In genomic region chr5:91379602-91380490, GRCh38 we compare ENCODE assay signal across 8 cellular contexts. TPM values are rescaled to one million over a fixed set of nuclear protein-coding genes. Genes with fewer than 3 reads are reported as not detected.
DNase-seq lines count a peak whose midpoint lies in the region; ATAC-seq and TF ChIP-seq lines count a peak whose summit lies in the region.

No MANE protein-coding gene starts in this region.

- no peaks in the 10 kb centered on the region for H3K9me3 Mint-ChIP-seq in dendritic cell treated with granulocyte-macrophage colony-stimulating factor and Interleukin-4, amounts not matched to agents 40 ng/mL and 50 ng/mL, for 4 days

- TF ChIP-seq RAD21 in liver (IDR thresholded peaks at IDR 0.05) = peak in 1 of 2 donors; percentile 40

- ATAC-seq in GM19372 (IDR thresholded peaks at IDR 0.05; ENCODE audit: low read depth, unreplicated experiment) (peak; percentile 58), HG03521 (IDR thresholded peaks at IDR 0.05; ENCODE audit: unreplicated experiment) (peak; percentile 48)

- H3K27me3 Mint-ChIP-seq in dendritic cell treated with granulocyte-macrophage colony-stimulating factor and Interleukin-4, amounts not matched to agents 40 ng/mL and 50 ng/mL, for 4 days = no peaks in the 10 kb centered on the region

- peaks cover 11 to 33% (median 15%) of the 10 kb centered on the region in 10 experiments; a peak in 19 of 20 replicates for H3K4me1 ChIP-seq in BLaER1 treated with 17β-estradiol and CSF1 and Interleukin-3, amounts not matched to agents 10 nM and 100 nM
- peaks cover 0 to 14% (median 7%) of the 10 kb centered on the region in 4 donors for H3K4me1 ChIP-seq in liver (ENCODE audit: control insufficient read depth in 4 of 4, insufficient read depth in 4 of 4, low read length in 3 of 4)

- intact Hi-C loops in dendritic cell treated with granulocyte-macrophage colony-stimulating factor and Interleukin-4, amounts not matched to agents 40 ng/mL and 50 ng/mL, for 4 days (cut with micrococcal nuclease) = loop anchor here (2.0 to 10.0 kb wide), 5 partner anchors 65 to 445 kb away; no protein-coding TSS in a partner anchor

- WGBS in liver = under 1% methylated on average over 73 of the region's 73 CpGs

- H3K4me2 ChIP-seq in BLaER1 treated with 17β-estradiol and CSF1 and Interleukin-3, amounts not matched to agents 10 nM and 100 nM = peak overlapping the region; percentile 72 to 96 (median 80)

- H4K20me1 ChIP-seq in BLaER1 treated with 17β-estradiol and CSF1 and Interleukin-3, amounts not matched to agents 10 nM and 100 nM = peaks cover 0 to 15% (median 0%) of the 10 kb centered on the region in 11 experiments; a peak in 4 of 22 replicates

- peak overlapping the region; percentile 71 to 85 (median 76) for H3K4me3 ChIP-seq in BLaER1 treated with 17β-estradiol and CSF1 and Interleukin-3, amounts not matched to agents 10 nM and 100 nM
- H3K4me3 ChIP-seq in liver (ENCODE audit: low read depth in 1 of 3, low read length in 3 of 3) = peak overlapping the region; percentile 72 to 97 (median 97)

- peaks cover 10% of the 10 kb centered on the region for H3K4me1 Mint-ChIP-seq in dendritic cell treated with granulocyte-macrophage colony-stimulating factor and Interleukin-4, amounts not matched to agents 40 ng/mL and 50 ng/mL, for 4 days (ENCODE audit: low read depth)

- H3K27me3 ChIP-seq in BLaER1 treated with 17β-estradiol and CSF1 and Interleukin-3, amounts not matched to agents 10 nM and 100 nM = no peaks in the 10 kb centered on the region
- H3K27me3 ChIP-seq in liver (ENCODE audit: control insufficient read depth in 4 of 4, insufficient read depth in 4 of 4, low read length in 3 of 4) = no peaks in the 10 kb centered on the region

- H3K27ac Mint-ChIP-seq in dendritic cell treated with granulocyte-macrophage colony-stimulating factor and Interleukin-4, amounts not matched to agents 40 ng/mL and 50 ng/mL, for 4 days = peak overlapping the region; percentile 98

- H3K36me3 ChIP-seq in BLaER1 treated with 17β-estradiol and CSF1 and Interleukin-3, amounts not matched to agents 10 nM and 100 nM = peaks cover 12 to 40% (median 31%) of the 10 kb centered on the region in 11 experiments
- H3K36me3 ChIP-seq in liver (ENCODE audit: control insufficient read depth in 4 of 4, insufficient read depth in 3 of 4, low read depth in 1 of 4, low read length in 3 of 4) = peaks cover 0 to 29% (median 15%) of the 10 kb centered on the region in 4 donors

- peak overlapping the region; percentile 94 to 100 (median 98) for H3K27ac ChIP-seq in BLaER1 treated with 17β-estradiol and CSF1 and Interleukin-3, amounts not matched to agents 10 nM and 100 nM
- H3K27ac ChIP-seq in liver (ENCODE audit: low read depth in 1 of 2, low read length in 2 of 2) = peak overlapping the region; percentile 99 to 100

- H3K9ac ChIP-seq in BLaER1 treated with 17β-estradiol and CSF1 and Interleukin-3, amounts not matched to agents 10 nM and 100 nM = peak overlapping the region; percentile 91 to 100 (median 97)
- peak overlapping the region; percentile 100 for H3K9ac ChIP-seq in liver (ENCODE audit: low read depth in 1 of 2, low read length in 2 of 2)

- no peaks in the 10 kb centered on the region for H3K9me3 ChIP-seq in BLaER1 treated with 17β-estradiol and CSF1 and Interleukin-3, amounts not matched to agents 10 nM and 100 nM (replicated peaks in 1 of 11)
- no peaks in the 10 kb centered on the region for H3K9me3 ChIP-seq in liver (ENCODE audit: control insufficient read depth in 4 of 4, low read length in 3 of 4)

- peak; percentile 99 for DNase-seq in NCI-H748 (lab: John Stamatoyannopoulos, UW; ENCODE audit: unreplicated experiment)
- peak; percentile 88 to 89 for DNase-seq in activated CD4-positive, alpha-beta T cell treated with anti-CD3 and anti-CD28 coated beads, Interleukin-2, amount 50 U/mL, for 4 hours
- DNase-seq in stimulated activated CD4-positive, alpha-beta T cell treated with anti-CD3 and anti-CD28 coated beads, Interleukin-4, amount 100 ng/mL, for 1 hour = peak; percentile 96

- H3K4me3 Mint-ChIP-seq in dendritic cell treated with granulocyte-macrophage colony-stimulating factor and Interleukin-4, amounts not matched to agents 40 ng/mL and 50 ng/mL, for 4 days = peak overlapping the region; percentile 94

- TF ChIP-seq CTCF in liver (IDR thresholded peaks at IDR 0.05; ENCODE audit: low read depth, low read length, missing input control) = no peak

- H3K36me3 Mint-ChIP-seq in dendritic cell treated with granulocyte-macrophage colony-stimulating factor and Interleukin-4, amounts not matched to agents 40 ng/mL and 50 ng/mL, for 4 days (ENCODE audit: low read depth) = peaks cover 60% of the 10 kb centered on the region

TF ChIP-seq in liver, 16 proteins besides CTCF, POLR2A, EP300 and RAD21:
- TF ChIP-seq EGR1 (IDR thresholded peaks at IDR 0.05; ENCODE audit: low read depth in 2 of 2) (peak in 1 of 2 donors; percentile 7), HNF4G (IDR thresholded peaks at IDR 0.05) (no peak), FOXA2 (IDR thresholded peaks at IDR 0.05) (peak; percentile 17), GABPA (IDR thresholded peaks at IDR 0.05 in 1 of 2, conservative IDR thresholded peaks at IDR 0.05 in 1 of 2) (peak in 1 of 2 donors; percentile 49), SP1 (IDR thresholded peaks at IDR 0.05) (no peak), ZBTB33 (IDR thresholded peaks at IDR 0.05) (no peak), NR2F2 (IDR thresholded peaks at IDR 0.05) (no peak), TAF1 (conservative IDR thresholded peaks at IDR 0.05) (no peak), JUND (IDR thresholded peaks at IDR 0.05) (no peak), MAX (IDR thresholded peaks at IDR 0.05) (no peak), HNF4A (conservative IDR thresholded peaks at IDR 0.05) (no peak), RXRA (IDR thresholded peaks at IDR 0.05) (no peak), YY1 (IDR thresholded peaks at IDR 0.05) (peak; percentile 92), FOXA1 (IDR thresholded peaks at IDR 0.05) (no peak)
- TF ChIP-seq, protein P1, sequence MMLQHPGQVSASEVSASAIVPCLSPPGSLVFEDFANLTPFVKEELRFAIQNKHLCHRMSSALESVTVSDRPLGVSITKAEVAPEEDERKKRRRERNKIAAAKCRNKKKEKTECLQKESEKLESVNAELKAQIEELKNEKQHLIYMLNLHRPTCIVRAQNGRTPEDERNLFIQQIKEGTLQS (IDR thresholded peaks at IDR 0.05) = no peak
- TF ChIP-seq, protein P2, sequence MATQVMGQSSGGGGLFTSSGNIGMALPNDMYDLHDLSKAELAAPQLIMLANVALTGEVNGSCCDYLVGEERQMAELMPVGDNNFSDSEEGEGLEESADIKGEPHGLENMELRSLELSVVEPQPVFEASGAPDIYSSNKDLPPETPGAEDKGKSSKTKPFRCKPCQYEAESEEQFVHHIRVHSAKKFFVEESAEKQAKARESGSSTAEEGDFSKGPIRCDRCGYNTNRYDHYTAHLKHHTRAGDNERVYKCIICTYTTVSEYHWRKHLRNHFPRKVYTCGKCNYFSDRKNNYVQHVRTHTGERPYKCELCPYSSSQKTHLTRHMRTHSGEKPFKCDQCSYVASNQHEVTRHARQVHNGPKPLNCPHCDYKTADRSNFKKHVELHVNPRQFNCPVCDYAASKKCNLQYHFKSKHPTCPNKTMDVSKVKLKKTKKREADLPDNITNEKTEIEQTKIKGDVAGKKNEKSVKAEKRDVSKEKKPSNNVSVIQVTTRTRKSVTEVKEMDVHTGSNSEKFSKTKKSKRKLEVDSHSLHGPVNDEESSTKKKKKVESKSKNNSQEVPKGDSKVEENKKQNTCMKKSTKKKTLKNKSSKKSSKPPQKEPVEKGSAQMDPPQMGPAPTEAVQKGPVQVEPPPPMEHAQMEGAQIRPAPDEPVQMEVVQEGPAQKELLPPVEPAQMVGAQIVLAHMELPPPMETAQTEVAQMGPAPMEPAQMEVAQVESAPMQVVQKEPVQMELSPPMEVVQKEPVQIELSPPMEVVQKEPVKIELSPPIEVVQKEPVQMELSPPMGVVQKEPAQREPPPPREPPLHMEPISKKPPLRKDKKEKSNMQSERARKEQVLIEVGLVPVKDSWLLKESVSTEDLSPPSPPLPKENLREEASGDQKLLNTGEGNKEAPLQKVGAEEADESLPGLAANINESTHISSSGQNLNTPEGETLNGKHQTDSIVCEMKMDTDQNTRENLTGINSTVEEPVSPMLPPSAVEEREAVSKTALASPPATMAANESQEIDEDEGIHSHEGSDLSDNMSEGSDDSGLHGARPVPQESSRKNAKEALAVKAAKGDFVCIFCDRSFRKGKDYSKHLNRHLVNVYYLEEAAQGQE (IDR thresholded peaks at IDR 0.05) = peak; percentile 72

RNA-seq across cellular contexts. Expression of gene ARRDC3, which starts 3.3 kb away (rescaled TPM):
- total RNA-seq in liver = 10 to 100 TPM; 33.3 to 34.7 TPM
- 10 to 100 TPM in 1 of 2 donors, 1 to 10 TPM in 1; 8.8 to 70.4 TPM for polyA plus RNA-seq in liver

Comparison
In these comparisons a context has a peak if more than half of its experiments do, and no peak if none do; other contexts are left out.
1. Peak in every context shown above with its lines: DNase-seq, ATAC-seq, H3K4me3 ChIP-seq and H3K27ac ChIP-seq.